ENCODE assay signal across 11 cellular contexts in genomic region chr15:73318463-73319351, GRCh38. TPM values are rescaled to one million over a fixed set of nuclear protein-coding genes. Genes with fewer than 3 reads are reported as not detected.
DNase-seq lines count a peak whose midpoint lies in the region; ATAC-seq and TF ChIP-seq lines count a peak whose summit lies in the region.
"Had no signal": no experiment of that assay in that cellular context is flagged by ENCODE, and none has a peak within 500 bp of the region (broad histone marks: within the 10 kb centered on the region; RNA-seq: fewer than 3 reads in every experiment).

No MANE protein-coding gene starts in this region.

- no peaks in the 10 kb centered on the region for H3K4me1 ChIP-seq in mucosa of descending colon (ENCODE audit: low read depth)
- H3K4me1 ChIP-seq: body of pancreas had no signal

- peak; percentile 35 for ATAC-seq in mucosa of descending colon
- ATAC-seq in GM21390 (IDR thresholded peaks at IDR 0.05; ENCODE audit: unreplicated experiment): no peak
- ATAC-seq: body of pancreas had no signal

- intact Hi-C loops in mucosa of descending colon (cut with DNase I, micrococcal nuclease): no loop called here

- no peak overlapping the region for H3K27ac ChIP-seq in WERI-Rb-1
- H3K27ac ChIP-seq: body of pancreas, ovary had no signal

- in situ Hi-C loops in KBM-7 (cut with MboI; ENCODE audit: low pct_unique_long_range_greater_than_20kb, low sequenced_read_pairs): no loop called here

- H3K4me3 ChIP-seq in GM06990 (replicated peaks; ENCODE audit: low read depth, low read length): no peak overlapping the region
- H3K4me3 ChIP-seq in choroid plexus epithelial cell (ENCODE audit: low read depth, low read length): no peak overlapping the region
- H3K4me3 ChIP-seq in mucosa of descending colon: no peak overlapping the region
- H3K4me3 ChIP-seq in WERI-Rb-1 (ENCODE audit: low read depth, low read length): no peak overlapping the region
- no peak overlapping the region for H3K4me3 ChIP-seq in foreskin fibroblast (ENCODE audit: low read depth in 1 of 2, low read length in 2 of 2)
- H3K4me3 ChIP-seq: body of pancreas, ovary had no signal

- no peaks in the 10 kb centered on the region for H3K36me3 ChIP-seq in GM06990 (ENCODE audit: control insufficient read depth, insufficient read depth, low read length)
- no peaks in the 10 kb centered on the region for H3K36me3 ChIP-seq in mucosa of descending colon (ENCODE audit: low read depth)
- H3K36me3 ChIP-seq in WERI-Rb-1: no peaks in the 10 kb centered on the region
- H3K36me3 ChIP-seq: ovary had no signal

- DNase-seq in GM06990 (ENCODE audit: extremely low read depth, insufficient read length): peak; percentile 66
- DNase-seq in KBM-7: peak; percentile 25
- DNase-seq in choroid plexus epithelial cell (ENCODE audit: low read depth): peak; percentile 41
- DNase-seq in mucosa of descending colon: no peak
- no peak for DNase-seq in WERI-Rb-1
- no peak for DNase-seq in foreskin fibroblast
- DNase-seq in NCI-H2196 (lab: John Stamatoyannopoulos, UW; ENCODE audit: unreplicated experiment): no peak

- H3K27me3 ChIP-seq in GM06990 (replicated peaks; ENCODE audit: control insufficient read depth, insufficient read depth, low read length) (peaks cover 2% of the 10 kb centered on the region; the same call in 1 of the 2 replicates), WERI-Rb-1 (ENCODE audit: insufficient read depth, low read depth, severe bottlenecking) (no peaks in the 10 kb centered on the region)
- H3K27me3 ChIP-seq: body of pancreas had no signal

- no peak for TF ChIP-seq CTCF in GM06990 (IDR thresholded peaks at IDR 0.05; ENCODE audit: insufficient read depth, low read length, poor library complexity, severe bottlenecking)
- no peak for TF ChIP-seq CTCF in choroid plexus epithelial cell (conservative IDR thresholded peaks at IDR 0.05; ENCODE audit: low read depth, low read length)
- TF ChIP-seq CTCF in mucosa of descending colon (IDR thresholded peaks at IDR 0.05): no peak
- no peak for TF ChIP-seq CTCF in WERI-Rb-1 (IDR thresholded peaks at IDR 0.05; ENCODE audit: low read depth, low read length)
- TF ChIP-seq CTCF in foreskin fibroblast (IDR thresholded peaks at IDR 0.05; ENCODE audit: low read depth, low read length): no peak

- no peaks in the 10 kb centered on the region for H3K9me3 ChIP-seq in mucosa of descending colon
- H3K9me3 ChIP-seq in WERI-Rb-1 (ENCODE audit: severe bottlenecking): no peaks in the 10 kb centered on the region
- H3K9me3 ChIP-seq: body of pancreas, ovary had no signal

RNA-seq across cellular contexts. Expression of gene HCN4, which starts 50.1 kb away (rescaled TPM):
- total RNA-seq in mucosa of descending colon: under 1 TPM; 0.14 to 0.23 (median 0.19) TPM
- total RNA-seq: NCI-H460, ovary had no signal

Comparison
In these comparisons a context has a peak if more than half of its experiments do, and no peak if none do; other contexts are left out.
1. DNase-seq: peak in GM06990 (single experiment), KBM-7 (single experiment) and choroid plexus epithelial cell (single experiment); none in mucosa of descending colon (0 of 3), WERI-Rb-1 (single experiment), foreskin fibroblast (0 of 2) and NCI-H2196 (single experiment).